ENCODE assay signal across 14 cellular contexts in genomic region chr6:11437824-11438459, GRCh38.
DNase-seq lines count a peak whose midpoint lies in the region; ATAC-seq, FAIRE-seq and TF ChIP-seq lines count a peak whose summit lies in the region.
"Had no signal": no experiment of that assay in that cellular context is flagged by ENCODE, and none has a peak within 500 bp of the region (broad histone marks: within the 10 kb centered on the region; RNA-seq: fewer than 3 reads in every experiment).

No MANE protein-coding gene starts in this region.

- H3K9me3 ChIP-seq in WERI-Rb-1 (ENCODE audit: severe bottlenecking): no peaks in the 10 kb centered on the region
- H3K9me3 ChIP-seq: SJSA1 had no signal

- no peak overlapping the region for H3K4me3 ChIP-seq in WERI-Rb-1 (ENCODE audit: low read depth, low read length)
- H3K4me3 ChIP-seq: SJSA1 had no signal

- intact Hi-C loops in left ventricle myocardium superior (cut with micrococcal nuclease) (loop anchor here (2.0 kb wide), 1 partner anchor 41 kb away; no protein-coding TSS in a partner anchor), sciatic nerve (cut with DNase I) (no loop called here)

- DNase-seq in ELR (ENCODE audit: low read depth) (peak; percentile 28), RCC 7860 (ENCODE audit: low spot score) (peak; percentile 34), left ventricle myocardium superior (no peak), sciatic nerve (ENCODE audit: low spot score) (no peak), WERI-Rb-1 (no peak)
- DNase-seq: activated CD4-positive, alpha-beta T cell treated with anti-CD3 and anti-CD28 coated beads, Interleukin-2, amount 50 U/mL, for 48 hours; CD4-positive, CD25-positive, alpha-beta regulatory T cell; DMS79 treated with DMSO at 0.1 percent for 48 hours; H9; NCI-H1092; stimulated activated naive CD8-positive, alpha-beta T cell treated with anti-CD3 and anti-CD28 coated beads, Interleukin-15, Interleukin-2, amounts not matched to agents 100 U/mL and 50 U/mL, for 24 hours had no signal

- H3K27ac ChIP-seq in WERI-Rb-1: no peak overlapping the region
- H3K27ac ChIP-seq: SJSA1 had no signal

- FAIRE-seq in RCC 7860 (lab: Jason Lieb, UNC): no peak

- TF ChIP-seq CTCF in WERI-Rb-1 (IDR thresholded peaks at IDR 0.05; ENCODE audit: low read depth, low read length): no peak

- H3K27me3 ChIP-seq in WERI-Rb-1 (ENCODE audit: insufficient read depth, low read depth, severe bottlenecking): no peaks in the 10 kb centered on the region
- H3K27me3 ChIP-seq: SJSA1 had no signal

- ATAC-seq in left ventricle myocardium superior (peak; percentile 38), sciatic nerve (peak; percentile 72), GM21786 (IDR thresholded peaks at IDR 0.05; ENCODE audit: unreplicated experiment) (no peak), GM21390 (IDR thresholded peaks at IDR 0.05; ENCODE audit: unreplicated experiment) (no peak)

- H3K36me3 ChIP-seq in WERI-Rb-1: no peaks in the 10 kb centered on the region
- H3K36me3 ChIP-seq: SJSA1 had no signal

Comparison
In these comparisons a context has a peak if more than half of its experiments do, and no peak if none do; other contexts are left out.
1. DNase-seq: peak in ELR (single experiment) and RCC 7860 (single experiment); none in left ventricle myocardium superior (single experiment), sciatic nerve (single experiment) and WERI-Rb-1 (single experiment).
2. ATAC-seq: peak in left ventricle myocardium superior (single experiment) and sciatic nerve (single experiment); none in GM21786 (single experiment) and GM21390 (single experiment).